Comparison of ENCODE assay signal across 17 cellular contexts in genomic region chr7:131338990-131339389, GRCh38. TPM values are rescaled to one million over a fixed set of nuclear protein-coding genes. Genes with fewer than 3 reads are reported as not detected.
A peak's percentile ranks its signal among the peaks of the same experiment; 100 is the strongest.
DNase-seq lines count a peak whose midpoint lies in the region; ATAC-seq, FAIRE-seq and TF ChIP-seq lines count a peak whose summit lies in the region.
"Had no signal": no experiment of that assay in that cellular context is flagged by ENCODE, and none has a peak within 500 bp of the region (broad histone marks: within the 10 kb centered on the region; RNA-seq: fewer than 3 reads in every experiment).

No MANE protein-coding gene starts in this region.

- H3K79me2 ChIP-seq in osteoblast (ENCODE audit: insufficient read depth, low read length), result peaks cover 95% of the 10 kb centered on the region

- no peak for ATAC-seq in WTC11
- no peak for ATAC-seq in lower lobe of right lung

- no peak overlapping the region for H3K27ac Mint-ChIP-seq in WTC11
- H3K27ac Mint-ChIP-seq: GM23338, HFFc6 had no signal

- H3K27ac ChIP-seq in osteoblast (ENCODE audit: low read depth, low read length), result no peak overlapping the region
- H3K27ac ChIP-seq in lower lobe of right lung, result no peak overlapping the region

- CTCF ChIA-PET in WTC11 (lab: Charles Lee), result no interaction called here

- FAIRE-seq in A204.1 (lab: Jason Lieb, UNC), result peak; percentile 37

- TF ChIP-seq CTCF in osteoblast (IDR thresholded peaks at IDR 0.05; ENCODE audit: extremely low read depth, low read depth, low read length), result no peak
- TF ChIP-seq CTCF in WTC11 (IDR thresholded peaks at IDR 0.05), result no peak
- no peak for TF ChIP-seq CTCF in lower lobe of right lung (IDR thresholded peaks at IDR 0.05)

- H3K4me3 ChIP-seq in osteoblast (ENCODE audit: insufficient read depth, low read length), result no peak overlapping the region
- no peak overlapping the region for H3K4me3 ChIP-seq in lower lobe of right lung
- H3K4me3 ChIP-seq: GM23338, HAP-1 had no signal

- DNase-seq in foreskin melanocyte, result peak; percentile 41
- peak; percentile 6 for DNase-seq in osteoblast (ENCODE audit: insufficient read length, low spot score, missing footprints)
- no peak for DNase-seq in WTC11 (ENCODE audit: low spot score)
- no peak for DNase-seq in lower lobe of right lung
- DNase-seq in NCI-H2081 treated with DMSO at 0.1 percent for 48 hours (lab: John Stamatoyannopoulos, UW), result no peak
- DNase-seq: 8988T; C1 segment of cervical spinal cord; Calu3; CD4-positive, alpha-beta memory T cell; COR-L47; DMS53; DMS79 treated with DMSO at 0.1 percent for 48 hours; GF-D8; HFFc6 had no signal

- no peak overlapping the region for H3K4me2 ChIP-seq in osteoblast (ENCODE audit: insufficient read depth, low read length)
- H3K4me2 ChIP-seq: GM23338 had no signal

- H3K27me3 ChIP-seq in osteoblast (ENCODE audit: insufficient read depth, low read length) (no peaks in the 10 kb centered on the region), lower lobe of right lung (ENCODE audit: low read depth) (no peaks in the 10 kb centered on the region)

- peaks cover 31% of the 10 kb centered on the region for H3K36me3 Mint-ChIP-seq in WTC11

- H3K36me3 ChIP-seq in osteoblast (ENCODE audit: insufficient read depth, low read length) (no peaks in the 10 kb centered on the region), lower lobe of right lung (no peaks in the 10 kb centered on the region)
- H3K36me3 ChIP-seq: HAP-1 had no signal

- POLR2A ChIA-PET in WTC11 (lab: Charles Lee), result no interaction called here

- H3K4me3 Mint-ChIP-seq in WTC11, result no peak overlapping the region
- H3K4me3 Mint-ChIP-seq: CD4-positive, alpha-beta memory T cell; GM23338; HFFc6 had no signal

- peaks cover 28% of the 10 kb centered on the region for H3K9me3 Mint-ChIP-seq in WTC11

- H3K27me3 Mint-ChIP-seq in WTC11 (ENCODE audit: low read depth), result no peaks in the 10 kb centered on the region
- H3K27me3 Mint-ChIP-seq: CD4-positive, alpha-beta memory T cell had no signal

- no peak overlapping the region for H2AFZ ChIP-seq in osteoblast (ENCODE audit: low read length)
- H2AFZ ChIP-seq: GM23338 had no signal

- H3K9me3 ChIP-seq in osteoblast (ENCODE audit: low read depth, low read length) (no peaks in the 10 kb centered on the region), lower lobe of right lung (peaks cover 17% of the 10 kb centered on the region)

- H3K4me1 Mint-ChIP-seq in WTC11, result peaks cover 40% of the 10 kb centered on the region

- H4K20me1 ChIP-seq in osteoblast (ENCODE audit: insufficient read depth, low read length), result peaks cover 65% of the 10 kb centered on the region

- intact Hi-C loops in lower lobe of right lung (cut with DNase I), result no loop called here

- H3K4me1 ChIP-seq in osteoblast (ENCODE audit: insufficient read depth, low read length) (no peaks in the 10 kb centered on the region), lower lobe of right lung (peaks cover 17% of the 10 kb centered on the region)

TF ChIP-seq in WTC11, 78 proteins besides CTCF, POLR2A, EP300 and RAD21:
- no peak for TF ChIP-seq IRF1 (CRISPR knock-in tag; IDR thresholded peaks at IDR 0.05)
- TF ChIP-seq CREB1 (CRISPR knock-in tag; IDR thresholded peaks at IDR 0.05), result no peak

RNA-seq across cellular contexts. Expression of gene MKLN1, which starts 11.3 kb away (rescaled TPM):
- total RNA-seq in osteoblast, result 49.8 and 52.8 TPM in 2 replicates
- total RNA-seq in WTC11 (2021), result 37.6 to 40.9 TPM (median 40.5 TPM) in 3 replicates
- total RNA-seq in lower lobe of right lung, result 60.4 TPM

Comparison
In these comparisons a context has a peak if more than half of its experiments do, and no peak if none do; other contexts are left out.
1. DNase-seq: peak in foreskin melanocyte (single experiment) and osteoblast (single experiment); none in WTC11 (single experiment), lower lobe of right lung (single experiment) and NCI-H2081 treated with DMSO at 0.1 percent for 48 hours (single experiment).